18 cellular contexts compared by ENCODE assay signal in the genomic region with DNA sequence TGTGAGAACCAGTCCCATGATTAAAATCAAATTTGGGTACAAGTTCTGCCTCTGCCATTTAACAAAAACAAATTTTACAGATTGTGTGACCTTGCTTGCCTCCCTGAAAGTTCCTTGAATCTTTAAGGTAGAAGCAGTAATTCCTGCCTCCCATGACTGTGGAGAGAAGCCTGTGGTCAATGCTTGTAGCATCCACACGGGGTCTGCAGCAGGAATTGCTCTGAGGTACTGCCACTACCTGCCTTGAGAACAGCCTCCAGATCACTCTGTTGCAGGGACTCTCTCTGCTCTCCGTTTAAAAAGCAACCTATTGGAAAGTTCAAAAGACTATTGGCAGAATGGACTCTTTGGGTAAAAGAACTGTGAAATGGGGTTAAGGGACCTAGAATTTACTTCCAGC.
A peak's percentile ranks its signal among the peaks of the same experiment; 100 is the strongest.
DNase-seq lines count a peak whose midpoint lies in the region; ATAC-seq, FAIRE-seq and TF ChIP-seq lines count a peak whose summit lies in the region.
"Had no signal": no experiment of that assay in that cellular context is flagged by ENCODE, and none has a peak within 500 bp of the region (broad histone marks: within the 10 kb centered on the region; RNA-seq: fewer than 3 reads in every experiment).

No MANE protein-coding gene starts in this region.

- H3K56ac ChIP-seq in H9 (ENCODE audit: insufficient read length, low read depth, low read length) = no peak overlapping the region
- H3K56ac ChIP-seq in H1 (replicated peaks; ENCODE audit: insufficient read length, low read depth, low read length) = no peak overlapping the region

- H2BK120ac ChIP-seq in H9 (ENCODE audit: low read depth, low read length, poor library complexity, severe bottlenecking) (no peak overlapping the region), H1 (replicated peaks; ENCODE audit: low read depth, low read length) (no peak overlapping the region)

- H3K18ac ChIP-seq in H9 (ENCODE audit: insufficient read length, low read depth, low read length) (no peak overlapping the region), H1 (ENCODE audit: extremely low read depth, low read length) (no peak overlapping the region)

- peak; percentile 24 to 41; a peak in 2 of 4 replicates for TF ChIP-seq RAD21 in H1 (IDR thresholded peaks at IDR 0.05 in 1 of 2, conservative IDR thresholded peaks at IDR 0.05 in 1 of 2; ENCODE audit: low read depth in 2 of 2, low read length in 2 of 2)

- H3K27ac Mint-ChIP-seq in H9 (peak overlapping the region in 1 of 3 experiments; percentile 37; a peak in 1 of 7 replicates), neural progenitor cell (no peak overlapping the region)
- H3K27ac Mint-ChIP-seq in activated T-cell treated with anti-CD3 and anti-CD28 coated beads, Interleukin-2, amount 50 U/mL, for 72 hours = no peak overlapping the region
- H3K27ac Mint-ChIP-seq: CD4-positive, alpha-beta T cell had no signal

- H3K23ac ChIP-seq in H9 (ENCODE audit: insufficient read length, low read depth, low read length) (no peak overlapping the region), H1 (ENCODE audit: insufficient read length) (no peak overlapping the region)

- H4K20me1 ChIP-seq in H9 (ENCODE audit: control insufficient read depth, insufficient read depth, insufficient read length) (no peaks in the 10 kb centered on the region), H1 (replicated peaks in 1 of 2; ENCODE audit: control insufficient read depth in 1 of 2, insufficient read depth in 2 of 2, low read length in 2 of 2) (no peaks in the 10 kb centered on the region), neural progenitor cell (ENCODE audit: low read depth) (no peaks in the 10 kb centered on the region)

- peaks cover 9% of the 10 kb centered on the region; the same call in 1 of the 2 replicates for H3K4me1 ChIP-seq in H9 (ENCODE audit: insufficient read depth, low read length)
- H3K4me1 ChIP-seq in H1 (replicated peaks in 1 of 4; ENCODE audit: control insufficient read depth in 3 of 4, insufficient read depth in 4 of 4, low read length in 3 of 4) = peaks cover 0 to 10% (median 4%) of the 10 kb centered on the region in 4 experiments; a peak in 3 of 7 replicates
- peaks cover 17% of the 10 kb centered on the region for H3K4me1 ChIP-seq in neural progenitor cell
- H3K4me1 ChIP-seq: A549, Caco-2 had no signal

- H3K27ac ChIP-seq in H9 (ENCODE audit: insufficient read length, low read depth, low read length) (no peak overlapping the region), H1 (ENCODE audit: low read depth, low read length) (no peak overlapping the region), neural progenitor cell (no peak overlapping the region)
- H3K27ac ChIP-seq: A549, C4-2B, KMS-11 had no signal

- no peak overlapping the region for H4K8ac ChIP-seq in H9 (replicated peaks; ENCODE audit: insufficient read length, low read depth, low read length)
- no peak overlapping the region for H4K8ac ChIP-seq in H1 (ENCODE audit: extremely low read depth, insufficient read depth, low read length)

- H3K4me3 ChIP-seq in H1 (ENCODE audit: extremely low read depth in 1 of 4, insufficient read depth in 2 of 4, low read depth in 3 of 4, low read length in 4 of 4) (no peak overlapping the region), neural progenitor cell (no peak overlapping the region)
- H3K4me3 ChIP-seq: A549 had no signal

- H3K23me2 ChIP-seq in H9 (ENCODE audit: insufficient read length, low read depth, low read length, poor library complexity, severe bottlenecking) = no peaks in the 10 kb centered on the region
- H3K23me2 ChIP-seq in H1 (ENCODE audit: low read depth, low read length) = no peaks in the 10 kb centered on the region; the same call in 1 of the 2 replicates

- POLR2A ChIA-PET in H1 (lab: Charles Lee; ENCODE audit: partially characterized antibody) = no interaction called here

- H3K4me2 ChIP-seq in H9 (ENCODE audit: insufficient read depth, insufficient read length, low read length) (no peak overlapping the region), H1 (ENCODE audit: insufficient read depth in 1 of 2, low read depth in 2 of 2, low read length in 2 of 2) (no peak overlapping the region), neural progenitor cell (no peak overlapping the region)
- H3K4me2 ChIP-seq: A549, KMS-11 had no signal

- H2AFZ ChIP-seq in H9 (ENCODE audit: low read length) (no peak overlapping the region), H1 (ENCODE audit: low read length) (no peak overlapping the region), neural progenitor cell (replicated peaks) (peak overlapping the region; percentile 5)

- H4K91ac ChIP-seq in H9 (ENCODE audit: insufficient read length, low read depth, low read length) (no peak overlapping the region), H1 (replicated peaks; ENCODE audit: insufficient read length, low read length) (no peak overlapping the region)

- no peak for TF ChIP-seq EP300 in H1 (IDR thresholded peaks at IDR 0.05; ENCODE audit: borderline replicate concordance in 1 of 2, low read depth in 2 of 2, low read length in 2 of 2)

- CTCF ChIA-PET in H1 (lab: Charles Lee; ENCODE audit: partially characterized antibody) = interaction anchor here (0.5 to 3.9 kb wide), 5 partner anchors 10 to 275 kb away, joined by 4 to 27 read pairs (median 5); no protein-coding TSS in a partner anchor

- H3K14ac ChIP-seq in H9 (ENCODE audit: insufficient read depth, low read length) = no peak overlapping the region; the same call in 1 of the 2 replicates
- H3K14ac ChIP-seq in H1 (ENCODE audit: insufficient read length) = no peak overlapping the region

- H3K9me3 Mint-ChIP-seq in H9 (no peaks in the 10 kb centered on the region; a peak in 1 of 5 replicates), neural progenitor cell (no peaks in the 10 kb centered on the region)
- H3K9me3 Mint-ChIP-seq in activated T-cell treated with anti-CD3 and anti-CD28 coated beads, Interleukin-2, amount 50 U/mL, for 72 hours = no peaks in the 10 kb centered on the region
- H3K9me3 Mint-ChIP-seq: CD4-positive, alpha-beta T cell had no signal

- H3K79me2 ChIP-seq in H9 (ENCODE audit: insufficient read depth, low read length) (no peaks in the 10 kb centered on the region), H1 (ENCODE audit: control insufficient read depth in 1 of 2, insufficient read depth in 2 of 2, low read length in 2 of 2) (no peaks in the 10 kb centered on the region), neural progenitor cell (ENCODE audit: low read depth) (no peaks in the 10 kb centered on the region)

- no peak overlapping the region for H3T11ph ChIP-seq in H9 (ENCODE audit: low read length)

- no peak overlapping the region for H2BK20ac ChIP-seq in H9 (ENCODE audit: low read depth, low read length, poor library complexity, severe bottlenecking)
- no peak overlapping the region for H2BK20ac ChIP-seq in H1 (ENCODE audit: low read length)

- H2AK5ac ChIP-seq in H9 (ENCODE audit: insufficient read length, low read length) (no peak overlapping the region), H1 (ENCODE audit: low read depth, low read length) (no peak overlapping the region)

- no CpG with 5 or more reads among the region's 2 CpGs for WGBS in H9 (ENCODE audit: extremely low coverage, insufficient read length, low lambda C conversion rate)
- 53% methylated on average over 2 of the region's 2 CpGs; no CpG with 5 or more reads in 1 of the 2 experiments for WGBS in H1 (ENCODE audit: extremely low coverage in 1 of 2, insufficient coverage in 1 of 2, insufficient read length in 1 of 2, insufficient replicate concordance in 2 of 2, low coverage in 1 of 2, low lambda C conversion rate in 2 of 2, missing lambda C conversion rate in 1 of 2), 2 experiments

- TF ChIP-seq CTCF in H9 (conservative IDR thresholded peaks at IDR 0.05) (peak; percentile 47; the same call in 2 of the 3 replicates), H1 (IDR thresholded peaks at IDR 0.05; ENCODE audit: control extremely low read depth in 1 of 3, insufficient read depth in 1 of 3, low read depth in 1 of 3, low read length in 3 of 3) (peak; percentile 17 to 41 (median 39); a peak in 2 of 4 replicates), neural progenitor cell (IDR thresholded peaks at IDR 0.05) (peak; percentile 8)

- no peak overlapping the region for H3K4me3 Mint-ChIP-seq in H9
- H3K4me3 Mint-ChIP-seq in neural progenitor cell = no peak overlapping the region
- no peak overlapping the region for H3K4me3 Mint-ChIP-seq in activated T-cell treated with anti-CD3 and anti-CD28 coated beads, Interleukin-2, amount 50 U/mL, for 72 hours
- H3K4me3 Mint-ChIP-seq: CD4-positive, alpha-beta T cell had no signal

- H3F3A ChIP-seq in neural progenitor cell (ENCODE audit: low read depth) = no peaks in the 10 kb centered on the region

- no peak for TF ChIP-seq POLR2A in H1 (IDR thresholded peaks at IDR 0.05; ENCODE audit: control extremely low read depth in 1 of 2, low read depth in 2 of 2, low read length in 2 of 2)

- DNase-seq in H9 (peak; percentile 38), H1 (ENCODE audit: low read depth in 1 of 2, low spot score in 2 of 2) (no peak), iPS DF 19.7 (ENCODE audit: low read depth, low spot score) (peak; percentile 20), neural progenitor cell (ENCODE audit: low spot score) (peak; percentile 25)
- no peak for DNase-seq in activated T-cell treated with anti-CD3 and anti-CD28 coated beads, Interleukin-2, amount 50 U/mL, for 72 hours
- DNase-seq: AML-193; Caco-2; CD4-positive, alpha-beta T cell; GDM1 had no signal

- H3K27me3 Mint-ChIP-seq in H9 (ENCODE audit: low read depth) (peaks cover 3% of the 10 kb centered on the region), neural progenitor cell (ENCODE audit: insufficient read depth, low read depth) (no peaks in the 10 kb centered on the region)
- H3K27me3 Mint-ChIP-seq in activated T-cell treated with anti-CD3 and anti-CD28 coated beads, Interleukin-2, amount 50 U/mL, for 72 hours (ENCODE audit: low read depth) = peaks cover 54% of the 10 kb centered on the region

- H4K5ac ChIP-seq in H9 (ENCODE audit: insufficient read length, low read depth, low read length) (no peak overlapping the region), H1 (ENCODE audit: insufficient read length, low read depth, low read length) (no peak overlapping the region)

- no peaks in the 10 kb centered on the region for H3K9me3 ChIP-seq in H9 (ENCODE audit: control insufficient read depth, low read depth, low read length)
- no peaks in the 10 kb centered on the region for H3K9me3 ChIP-seq in H1 (ENCODE audit: insufficient read depth in 2 of 2, low read depth in 1 of 2, low read length in 1 of 2)
- H3K9me3 ChIP-seq in neural progenitor cell (ENCODE audit: low read depth) = no peaks in the 10 kb centered on the region
- H3K9me3 ChIP-seq: A549, Caco-2 had no signal

- no peak for ATAC-seq in activated T-cell treated with anti-CD3 and anti-CD28 coated beads, Interleukin-2, amount 50 U/mL, for 72 hours (replicated peaks in 1 of 2)
- ATAC-seq in HG02763 (IDR thresholded peaks at IDR 0.05; ENCODE audit: unreplicated experiment) = no peak
- no peak for ATAC-seq in GM19455 (IDR thresholded peaks at IDR 0.05; ENCODE audit: unreplicated experiment)
- ATAC-seq: A549, HCT116 had no signal

- peak; percentile 7 for FAIRE-seq in H1 (lab: Jason Lieb, UNC)
- FAIRE-seq: A549, D721Med, GM12892, GM18507 had no signal

- H2BK15ac ChIP-seq in H9 (ENCODE audit: low read depth, low read length) = no peak overlapping the region
- H2BK15ac ChIP-seq in H1 (ENCODE audit: low read length) = no peak overlapping the region

- H2BK5ac ChIP-seq in H9 (ENCODE audit: insufficient read length, low read length) (no peak overlapping the region), H1 (ENCODE audit: low read depth, low read length) (no peak overlapping the region)

- no peak overlapping the region for H3K9ac ChIP-seq in H9 (ENCODE audit: extremely low read depth, insufficient read length, low read length)
- no peak overlapping the region for H3K9ac ChIP-seq in H1 (replicated peaks in 1 of 4; ENCODE audit: extremely low read depth in 1 of 4, low read depth in 3 of 4, low read length in 3 of 4)
- no peak overlapping the region for H3K9ac ChIP-seq in neural progenitor cell
- H3K9ac ChIP-seq: KMS-11 had no signal

- H3K36me3 ChIP-seq in H1 (ENCODE audit: control insufficient read depth in 2 of 4, insufficient read depth in 4 of 4, low read length in 3 of 4) (no peaks in the 10 kb centered on the region), neural progenitor cell (no peaks in the 10 kb centered on the region)

- H3K79me1 ChIP-seq in H9 (ENCODE audit: insufficient read depth, low read depth, low read length, poor library complexity, severe bottlenecking) (no peaks in the 10 kb centered on the region), H1 (ENCODE audit: low read depth, low read length) (no peaks in the 10 kb centered on the region)

- H3K27me3 ChIP-seq in H9 (ENCODE audit: insufficient read depth, low read length) (no peaks in the 10 kb centered on the region), H1 (replicated peaks in 1 of 4; ENCODE audit: control insufficient read depth in 3 of 4, extremely low read depth in 1 of 4, insufficient read depth in 3 of 4, low read length in 3 of 4) (no peaks in the 10 kb centered on the region), neural progenitor cell (no peaks in the 10 kb centered on the region)

- H2BK12ac ChIP-seq in H9 (ENCODE audit: insufficient read length, low read depth, low read length) (no peak overlapping the region), H1 (ENCODE audit: low read depth, low read length) (no peak overlapping the region)

- H3K36me3 Mint-ChIP-seq in H9 (ENCODE audit: insufficient read depth in 1 of 3, low read depth in 3 of 3) (no peaks in the 10 kb centered on the region; a peak in 1 of 7 replicates), neural progenitor cell (no peaks in the 10 kb centered on the region)
- H3K36me3 Mint-ChIP-seq in activated T-cell treated with anti-CD3 and anti-CD28 coated beads, Interleukin-2, amount 50 U/mL, for 72 hours (ENCODE audit: insufficient read depth in 2 of 2) = no peaks in the 10 kb centered on the region

- peaks cover 39 to 41% of the 10 kb centered on the region in 2 experiments for H3K4me1 Mint-ChIP-seq in H9
- peaks cover 23% of the 10 kb centered on the region for H3K4me1 Mint-ChIP-seq in neural progenitor cell
- H3K4me1 Mint-ChIP-seq in activated T-cell treated with anti-CD3 and anti-CD28 coated beads, Interleukin-2, amount 50 U/mL, for 72 hours (ENCODE audit: low read depth) = no peaks in the 10 kb centered on the region

- H3K4ac ChIP-seq in H9 (ENCODE audit: low read depth, low read length) (no peak overlapping the region), H1 (replicated peaks; ENCODE audit: insufficient read length, low read depth, low read length) (no peak overlapping the region)

Comparison
In these comparisons a context has a peak if more than half of its experiments do, and no peak if none do; other contexts are left out.
1. DNase-seq: peak in H9 (single experiment), iPS DF 19.7 (single experiment) and neural progenitor cell (single experiment); none in H1 (0 of 2) and activated T-cell treated with anti-CD3 and anti-CD28 coated beads, Interleukin-2, amount 50 U/mL, for 72 hours (0 of 2).
2. Peak in every context shown above with its lines, with median percentiles within 50 percentile points of each other: CTCF ChIP-seq.